Comparison of ENCODE assay signal across 8 cellular contexts in the genomic region with DNA sequence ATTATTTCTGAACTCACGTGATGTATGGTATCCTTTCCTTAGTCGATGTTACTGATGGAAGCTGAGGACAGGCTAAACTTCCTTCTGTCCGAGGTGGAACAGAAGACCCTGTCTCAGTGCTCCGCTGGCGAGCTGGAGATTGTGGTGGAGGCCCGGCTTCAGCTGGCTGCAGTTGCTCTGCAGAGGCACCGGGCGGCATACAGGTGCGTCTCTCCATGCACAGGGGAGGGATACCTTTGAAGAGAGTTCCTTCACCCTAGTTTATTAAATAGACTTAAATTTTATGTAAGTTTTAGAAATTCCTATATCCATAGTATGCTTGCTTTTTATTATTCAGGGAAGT.
A peak's percentile ranks its signal among the peaks of the same experiment; 100 is the strongest.
DNase-seq lines count a peak whose midpoint lies in the region; ATAC-seq, FAIRE-seq and TF ChIP-seq lines count a peak whose summit lies in the region.

No MANE protein-coding gene starts in this region.

- intact Hi-C loops in tibial artery (cut with DNase I; ENCODE audit: low total_unique reads), result no loop called here
- intact Hi-C loops in testis (cut with DNase I; ENCODE audit: low total_unique reads), result no loop called here

- peak; percentile 40 for ATAC-seq in HG02763 (IDR thresholded peaks at IDR 0.05; ENCODE audit: unreplicated experiment)

- no peaks in the 10 kb centered on the region for H3K27me3 ChIP-seq in tibial artery
- no peaks in the 10 kb centered on the region for H3K27me3 ChIP-seq in testis

- WGBS in testis, 2 donors, result 54 to 59% methylated on average over 9 of the region's 9 CpGs

- no peak for FAIRE-seq in GM12892 (lab: Jason Lieb, UNC)

- H3K4me3 ChIP-seq in tibial artery (peak overlapping the region; percentile 31 to 37), testis (peak overlapping the region in 1 of 2 donors; percentile 12)

- H3K4me1 ChIP-seq in tibial artery (no peaks in the 10 kb centered on the region), testis (no peaks in the 10 kb centered on the region)

- DNase-seq in GM12892 (ENCODE audit: insufficient read length), result peak; percentile 12
- DNase-seq in NCI-H2107 treated with DMSO at 0.1 percent for 48 hours (lab: John Stamatoyannopoulos, UW; ENCODE audit: unreplicated experiment), result peak; percentile 59
- DNase-seq in activated naive CD4-positive, alpha-beta T cell treated with Interleukin-2 at 50 U/mL for 16 hours, result peak; percentile 22
- peak; percentile 46 for DNase-seq in iPS-NIHi7 (ENCODE audit: extremely low spot score)
- DNase-seq in tibial artery, result no peak
- DNase-seq in testis, result no peak

- H3K27ac ChIP-seq in 22Rv1 (peak overlapping the region; percentile 17; the same call in 1 of the 2 replicates), tibial artery (no peak overlapping the region), testis (no peak overlapping the region)

- H3K9me3 ChIP-seq in tibial artery, result no peaks in the 10 kb centered on the region
- no peaks in the 10 kb centered on the region for H3K9me3 ChIP-seq in testis

- TF ChIP-seq POLR2A in GM12892 (IDR thresholded peaks at IDR 0.05; ENCODE audit: low read depth, low read length), result no peak
- TF ChIP-seq POLR2A in testis (IDR thresholded peaks at IDR 0.05), result no peak

- TF ChIP-seq CTCF in 22Rv1 (IDR thresholded peaks at IDR 0.05) (peak; percentile 67), tibial artery (IDR thresholded peaks at IDR 0.05) (no peak), testis (IDR thresholded peaks at IDR 0.05) (no peak)

- no peaks in the 10 kb centered on the region for H3K36me3 ChIP-seq in tibial artery
- no peaks in the 10 kb centered on the region for H3K36me3 ChIP-seq in testis (ENCODE audit: low read depth, missing control alignments)

Comparison
In these comparisons a context has a peak if more than half of its experiments do, and no peak if none do; other contexts are left out.
1. DNase-seq: peak in GM12892 (single experiment), NCI-H2107 treated with DMSO at 0.1 percent for 48 hours (single experiment), activated naive CD4-positive, alpha-beta T cell treated with Interleukin-2 at 50 U/mL for 16 hours (single experiment) and iPS-NIHi7 (single experiment); none in tibial artery (0 of 2) and testis (single experiment).